In genomic region chr12:117470804-117471203, GRCh38 we compare ENCODE assay signal across 13 cellular contexts.
A peak's percentile ranks its signal among the peaks of the same experiment; 100 is the strongest.
DNase-seq lines count a peak whose midpoint lies in the region; ATAC-seq and TF ChIP-seq lines count a peak whose summit lies in the region.
"Had no signal": no experiment of that assay in that cellular context is flagged by ENCODE, and none has a peak within 500 bp of the region (broad histone marks: within the 10 kb centered on the region; RNA-seq: fewer than 3 reads in every experiment).

No MANE protein-coding gene starts in this region.

- H3K36me3 ChIP-seq in lower lobe of right lung: no peaks in the 10 kb centered on the region
- H3K36me3 ChIP-seq: stomach had no signal

- H3K4me3 Mint-ChIP-seq in CD14-positive monocyte: no peak overlapping the region
- no peak overlapping the region for H3K4me3 Mint-ChIP-seq in HFFc6
- H3K4me3 Mint-ChIP-seq: activated naive CD8-positive, alpha-beta T cell treated with anti-CD3 and anti-CD28 coated beads, Interleukin-2, amount 50 U/mL, for 24 hours had no signal

- ATAC-seq in lower lobe of right lung (no peak), HG02763 (IDR thresholded peaks at IDR 0.05; ENCODE audit: unreplicated experiment) (no peak), GM19324 (IDR thresholded peaks at IDR 0.05; ENCODE audit: low FRiP score, unreplicated experiment) (no peak), GM18909 (IDR thresholded peaks at IDR 0.05; ENCODE audit: poor library complexity, unreplicated experiment) (no peak)
- ATAC-seq: activated naive CD8-positive, alpha-beta T cell treated with anti-CD3 and anti-CD28 coated beads, Interleukin-2, amount 50 U/mL, for 24 hours had no signal

- H3K9me3 Mint-ChIP-seq in CD14-positive monocyte (peaks cover 4 to 7% (median 5%) of the 10 kb centered on the region in 7 donors), HFFc6 (peaks cover 31% of the 10 kb centered on the region)

- H3K27ac Mint-ChIP-seq in CD14-positive monocyte: no peak overlapping the region
- H3K27ac Mint-ChIP-seq in HFFc6: no peak overlapping the region
- H3K27ac Mint-ChIP-seq: activated naive CD8-positive, alpha-beta T cell treated with anti-CD3 and anti-CD28 coated beads, Interleukin-2, amount 50 U/mL, for 24 hours had no signal

- H3K36me3 Mint-ChIP-seq in CD14-positive monocyte: no peaks in the 10 kb centered on the region
- no peaks in the 10 kb centered on the region for H3K36me3 Mint-ChIP-seq in HFFc6 (ENCODE audit: low read depth)

- peak; percentile 60 for TF ChIP-seq CTCF in CD14-positive monocyte (IDR thresholded peaks at IDR 0.05)
- TF ChIP-seq CTCF in HFFc6 (IDR thresholded peaks at IDR 0.05): peak; percentile 55
- TF ChIP-seq CTCF in astrocyte of the cerebellum (IDR thresholded peaks at IDR 0.05; ENCODE audit: low read depth, low read length, missing control alignments): peak; percentile 25
- TF ChIP-seq CTCF in lower lobe of right lung (IDR thresholded peaks at IDR 0.05): peak; percentile 32

- intact Hi-C loops in CD14-positive monocyte (cut with micrococcal nuclease): no loop called here
- intact Hi-C loops in lower lobe of right lung (cut with DNase I): no loop called here

- POLR2A ChIA-PET in HEK293T (lab: Yijun Ruan, JAX): no interaction called here

- CTCF ChIA-PET in HEK293T (lab: Yijun Ruan, JAX): no interaction called here

- H3K4me1 Mint-ChIP-seq in CD14-positive monocyte (no peaks in the 10 kb centered on the region), HFFc6 (ENCODE audit: low read depth) (no peaks in the 10 kb centered on the region)
- H3K4me1 Mint-ChIP-seq: activated naive CD8-positive, alpha-beta T cell treated with anti-CD3 and anti-CD28 coated beads, Interleukin-2, amount 50 U/mL, for 24 hours had no signal

- in situ Hi-C loops in astrocyte of the cerebellum (cut with HindIII; ENCODE audit: low sequenced_read_pairs): no loop called here

- H3K9me3 ChIP-seq in lower lobe of right lung: peaks cover 5% of the 10 kb centered on the region

- H3K27me3 Mint-ChIP-seq in CD14-positive monocyte (ENCODE audit: low read depth in 3 of 3): peaks cover 10 to 18% (median 11%) of the 10 kb centered on the region in 3 donors
- no peaks in the 10 kb centered on the region for H3K27me3 Mint-ChIP-seq in HFFc6 (ENCODE audit: insufficient read depth)
- H3K27me3 Mint-ChIP-seq: activated naive CD8-positive, alpha-beta T cell treated with anti-CD3 and anti-CD28 coated beads, Interleukin-2, amount 50 U/mL, for 24 hours had no signal

- no peaks in the 10 kb centered on the region for H3K27me3 ChIP-seq in lower lobe of right lung (ENCODE audit: low read depth)

- H3K27ac ChIP-seq in lower lobe of right lung: no peak overlapping the region
- H3K27ac ChIP-seq: stomach had no signal

- H3K4me1 ChIP-seq in lower lobe of right lung: no peaks in the 10 kb centered on the region
- H3K4me1 ChIP-seq: stomach had no signal

- DNase-seq in CD14-positive monocyte (ENCODE audit: low spot score) (no peak), HFFc6 (no peak), astrocyte of the cerebellum (ENCODE audit: low read depth) (no peak), lower lobe of right lung (no peak), HEK293T (ENCODE audit: extremely low spot score) (no peak)
- DNase-seq: activated naive CD8-positive, alpha-beta T cell treated with anti-CD3 and anti-CD28 coated beads, Interleukin-2, amount 50 U/mL, for 24 hours; DMS79; stimulated activated CD4-positive, alpha-beta T cell treated with anti-CD3 and anti-CD28 coated beads, Interleukin-1b, Interleukin-23, amount 100 ng/mL, for 48 hours; stomach; SW 1271 had no signal

- H3K4me3 ChIP-seq in astrocyte of the cerebellum (ENCODE audit: low read depth, low read length): no peak overlapping the region
- H3K4me3 ChIP-seq in lower lobe of right lung: no peak overlapping the region
- H3K4me3 ChIP-seq: stomach had no signal

TF ChIP-seq in HEK293T, 16 proteins besides CTCF, POLR2A, EP300 and RAD21:
- TF ChIP-seq FOXM1 (IDR thresholded peaks at IDR 0.05; ENCODE audit: borderline replicate concordance) (no peak), CTBP1 (IDR thresholded peaks at IDR 0.05; ENCODE audit: borderline replicate concordance) (no peak), FOXA1 (IDR thresholded peaks at IDR 0.05) (no peak), NFRKB (IDR thresholded peaks at IDR 0.05) (no peak), SUZ12 (IDR thresholded peaks at IDR 0.05) (no peak), SP1 (IDR thresholded peaks at IDR 0.05) (no peak), L3MBTL2 (conservative IDR thresholded peaks at IDR 0.05) (no peak), ZNF384 (IDR thresholded peaks at IDR 0.05) (no peak)
